ENCODE assay signal across 8 cellular contexts in genomic region chr17:50905460-50905803, GRCh38. TPM values are rescaled to one million over a fixed set of nuclear protein-coding genes. Genes with fewer than 3 reads are reported as not detected.
DNase-seq lines count a peak whose midpoint lies in the region; ATAC-seq lines count a peak whose summit lies in the region.

No MANE protein-coding gene starts in this region.

- no peaks in the 10 kb centered on the region for H4K20me1 ChIP-seq in BLaER1

- no peak for ATAC-seq in activated naive CD8-positive, alpha-beta T cell treated with anti-CD3 and anti-CD28 coated beads, Interleukin-2, amount 50 U/mL, for 24 hours

- no peaks in the 10 kb centered on the region for H3K9me3 Mint-ChIP-seq in activated naive CD8-positive, alpha-beta T cell treated with anti-CD3 and anti-CD28 coated beads, Interleukin-2, amount 50 U/mL, for 24 hours

- peak; percentile 74 for DNase-seq in NCI-H1105 (lab: John Stamatoyannopoulos, UW)
- DNase-seq in activated naive CD8-positive, alpha-beta T cell treated with anti-CD3 and anti-CD28 coated beads, Interleukin-2, amount 50 U/mL, for 24 hours: no peak
- peak; percentile 50 for DNase-seq in myocyte (ENCODE audit: low read depth)
- no peak for DNase-seq in epidermal melanocyte (ENCODE audit: insufficient read length, low spot score)
- DNase-seq in T-helper 9 cell: no peak
- no peak for DNase-seq in midbrain (lab: John Stamatoyannopoulos, UW)
- DNase-seq in hippocampal formation (lab: John Stamatoyannopoulos, UW): no peak

- H3K27ac Mint-ChIP-seq in activated naive CD8-positive, alpha-beta T cell treated with anti-CD3 and anti-CD28 coated beads, Interleukin-2, amount 50 U/mL, for 24 hours: peak overlapping the region; percentile 65

- H3K36me3 Mint-ChIP-seq in activated naive CD8-positive, alpha-beta T cell treated with anti-CD3 and anti-CD28 coated beads, Interleukin-2, amount 50 U/mL, for 24 hours (ENCODE audit: low read depth): no peaks in the 10 kb centered on the region

- peak overlapping the region; percentile 60 for H3K27ac ChIP-seq in BLaER1

- H3K4me1 ChIP-seq in BLaER1: peaks cover 47% of the 10 kb centered on the region

- no peak overlapping the region for H3K4me3 Mint-ChIP-seq in activated naive CD8-positive, alpha-beta T cell treated with anti-CD3 and anti-CD28 coated beads, Interleukin-2, amount 50 U/mL, for 24 hours

- no peak overlapping the region for H3K4me3 ChIP-seq in BLaER1

- H3K9ac ChIP-seq in BLaER1: 0 out of 2 replicates have a peak overlapping the region, but pooled peaks have one; percentile 39

- no peaks in the 10 kb centered on the region for H3K27me3 ChIP-seq in BLaER1

- H3K4me2 ChIP-seq in BLaER1: peak overlapping the region; percentile 56

- no peaks in the 10 kb centered on the region for H3K9me3 ChIP-seq in BLaER1

- H3K4me1 Mint-ChIP-seq in activated naive CD8-positive, alpha-beta T cell treated with anti-CD3 and anti-CD28 coated beads, Interleukin-2, amount 50 U/mL, for 24 hours: peaks cover 66% of the 10 kb centered on the region

- H3K36me3 ChIP-seq in BLaER1: no peaks in the 10 kb centered on the region

- H3K27me3 Mint-ChIP-seq in activated naive CD8-positive, alpha-beta T cell treated with anti-CD3 and anti-CD28 coated beads, Interleukin-2, amount 50 U/mL, for 24 hours: no peaks in the 10 kb centered on the region

RNA-seq across cellular contexts. Expression of gene TOB1, which starts 39.3 kb away (rescaled TPM):
- 23.9 and 26.3 TPM in 2 replicates for total RNA-seq in myocyte
- 32.4 TPM for polyA plus RNA-seq in myocyte (2012)

Comparison
In these comparisons a context has a peak if more than half of its experiments do, and no peak if none do; other contexts are left out.
1. DNase-seq: peak in NCI-H1105 (single experiment) and myocyte (single experiment); none in activated naive CD8-positive, alpha-beta T cell treated with anti-CD3 and anti-CD28 coated beads, Interleukin-2, amount 50 U/mL, for 24 hours (single experiment), epidermal melanocyte (single experiment), T-helper 9 cell (single experiment), midbrain (single experiment) and hippocampal formation (0 of 2).